ENCODE assay signal across 10 cellular contexts in genomic region chr11:130449996-130450419, GRCh38. TPM values are rescaled to one million over a fixed set of nuclear protein-coding genes. Genes with fewer than 3 reads are reported as not detected.
DNase-seq lines count a peak whose midpoint lies in the region; ATAC-seq and TF ChIP-seq lines count a peak whose summit lies in the region.
"Had no signal": no experiment of that assay in that cellular context is flagged by ENCODE, and none has a peak within 500 bp of the region (broad histone marks: within the 10 kb centered on the region; RNA-seq: fewer than 3 reads in every experiment).

No MANE protein-coding gene starts in this region.

- H3K9me3 ChIP-seq in colonic mucosa: no peaks in the 10 kb centered on the region

- TF ChIP-seq CTCF in colonic mucosa (IDR thresholded peaks at IDR 0.05): peak; percentile 28
- TF ChIP-seq CTCF in GM13976 (IDR thresholded peaks at IDR 0.05; ENCODE audit: borderline replicate concordance, control extremely low read depth, extremely low read depth, insufficient read depth, missing control alignments): no peak

- no peak for ATAC-seq in stimulated activated effector memory CD8-positive, alpha-beta T cell treated with anti-CD3 and anti-CD28 coated beads, Interleukin-12 subunit alpha, Interleukin-12 subunit beta, amount 100 ng/mL, for 72 hours
- ATAC-seq in GM21619 (IDR thresholded peaks at IDR 0.05; ENCODE audit: unreplicated experiment) (no peak), HG03469 (IDR thresholded peaks at IDR 0.05; ENCODE audit: unreplicated experiment) (no peak)

- intact Hi-C loops in colonic mucosa (cut with DNase I): loop anchor here (5.0 to 10.0 kb wide), 2 partner anchors 175 to 332 kb away; no protein-coding TSS in a partner anchor

- in situ Hi-C loops in GM13976 (cut with MboI; ENCODE audit: low sequenced_read_pairs, unreplicated experiment): no loop called here

- peak overlapping the region; percentile 26 for H3K4me3 Mint-ChIP-seq in stimulated activated effector memory CD8-positive, alpha-beta T cell treated with anti-CD3 and anti-CD28 coated beads, Interleukin-12 subunit alpha, Interleukin-12 subunit beta, amount 100 ng/mL, for 72 hours
- H3K4me3 Mint-ChIP-seq: stimulated activated naive CD8-positive, alpha-beta T cell treated with anti-CD3 and anti-CD28 coated beads, Interleukin-15, Interleukin-2, amounts not matched to agents 100 ng/mL and 50 ng/mL, for 24 hours had no signal

- no peak overlapping the region for H3K27ac ChIP-seq in colonic mucosa

- no peaks in the 10 kb centered on the region for H3K36me3 Mint-ChIP-seq in stimulated activated effector memory CD8-positive, alpha-beta T cell treated with anti-CD3 and anti-CD28 coated beads, Interleukin-12 subunit alpha, Interleukin-12 subunit beta, amount 100 ng/mL, for 72 hours

- no peaks in the 10 kb centered on the region for H3K27me3 ChIP-seq in colonic mucosa

- H3K4me1 ChIP-seq in colonic mucosa: peaks cover 7% of the 10 kb centered on the region

- DNase-seq in NCI-H226 (peak; percentile 93), colonic mucosa (peak; percentile 86), kidney glomerular epithelial cell (lab: John Stamatoyannopoulos, UW) (peak; percentile 90), GM13976 (ENCODE audit: low spot score) (no peak), GM19240 (ENCODE audit: insufficient read length, low spot score) (no peak)
- DNase-seq in stimulated activated effector memory CD8-positive, alpha-beta T cell treated with anti-CD3 and anti-CD28 coated beads, Interleukin-12 subunit alpha, Interleukin-12 subunit beta, amount 100 ng/mL, for 72 hours (ENCODE audit: low spot score in 2 of 2): no peak

- H3K27ac Mint-ChIP-seq in stimulated activated effector memory CD8-positive, alpha-beta T cell treated with anti-CD3 and anti-CD28 coated beads, Interleukin-12 subunit alpha, Interleukin-12 subunit beta, amount 100 ng/mL, for 72 hours: no peak overlapping the region
- H3K27ac Mint-ChIP-seq: stimulated activated naive CD8-positive, alpha-beta T cell treated with anti-CD3 and anti-CD28 coated beads, Interleukin-15, Interleukin-2, amounts not matched to agents 100 ng/mL and 50 ng/mL, for 24 hours had no signal

- H3K9me3 Mint-ChIP-seq in stimulated activated effector memory CD8-positive, alpha-beta T cell treated with anti-CD3 and anti-CD28 coated beads, Interleukin-12 subunit alpha, Interleukin-12 subunit beta, amount 100 ng/mL, for 72 hours: no peaks in the 10 kb centered on the region
- H3K9me3 Mint-ChIP-seq: stimulated activated naive CD8-positive, alpha-beta T cell treated with anti-CD3 and anti-CD28 coated beads, Interleukin-15, Interleukin-2, amounts not matched to agents 100 ng/mL and 50 ng/mL, for 24 hours had no signal

- no peaks in the 10 kb centered on the region for H3K36me3 ChIP-seq in colonic mucosa

- H3K9ac ChIP-seq in colonic mucosa (ENCODE audit: low read depth in 2 of 2, low read length in 2 of 2): peak overlapping the region in 1 of 2 donors; percentile 67

- peak overlapping the region; percentile 42 for H3K4me3 ChIP-seq in colonic mucosa

- peaks cover 6% of the 10 kb centered on the region for H3K4me1 Mint-ChIP-seq in stimulated activated effector memory CD8-positive, alpha-beta T cell treated with anti-CD3 and anti-CD28 coated beads, Interleukin-12 subunit alpha, Interleukin-12 subunit beta, amount 100 ng/mL, for 72 hours

RNA-seq across cellular contexts. Expression of gene ADAMTS15, which starts 1.6 kb away (rescaled TPM):
- 1 to 10 TPM; 4.0 to 9.9 TPM for total RNA-seq in colonic mucosa
- total RNA-seq: OCI-LY7 had no signal

RNA-seq across cellular contexts. Expression of gene ADAMTS8, which starts 21.6 kb away (rescaled TPM):
- total RNA-seq in colonic mucosa: 10 to 100 TPM in 1 of 2 donors, under 1 TPM in 1; 0.42 to 12.2 TPM
- total RNA-seq: OCI-LY7 had no signal

Comparison
In these comparisons a context has a peak if more than half of its experiments do, and no peak if none do; other contexts are left out.
1. DNase-seq: peak in NCI-H226 (single experiment), colonic mucosa (single experiment) and kidney glomerular epithelial cell (single experiment); none in stimulated activated effector memory CD8-positive, alpha-beta T cell treated with anti-CD3 and anti-CD28 coated beads, Interleukin-12 subunit alpha, Interleukin-12 subunit beta, amount 100 ng/mL, for 72 hours (0 of 2), GM13976 (single experiment) and GM19240 (single experiment).